In genomic region chr17:81512560-81512983, GRCh38 we compare ENCODE assay signal across 8 cellular contexts. TPM values are rescaled to one million over a fixed set of nuclear protein-coding genes. Genes with fewer than 3 reads are reported as not detected.
A peak's percentile ranks its signal among the peaks of the same experiment; 100 is the strongest.
DNase-seq lines count a peak whose midpoint lies in the region; ATAC-seq and TF ChIP-seq lines count a peak whose summit lies in the region.

Gene ACTG1 (minus strand): TSS chr17:81512799. CDS start chr17:81512354, 445 bp downstream.

- no peak for TF ChIP-seq CTCF in chondrocyte (IDR thresholded peaks at IDR 0.05)

- H3K27me3 Mint-ChIP-seq in chondrocyte (ENCODE audit: low read depth), result no peaks in the 10 kb centered on the region

- peaks cover 38% of the 10 kb centered on the region for H3K36me3 Mint-ChIP-seq in chondrocyte (ENCODE audit: low read depth)

- H3K27ac Mint-ChIP-seq in chondrocyte (ENCODE audit: unreplicated experiment), result peak within 1 kb of the TSS; percentile 93

- DNase-seq in 8988T (peak; percentile 91), NCI-H524 treated with DMSO at 0.1 percent for 48 hours (lab: John Stamatoyannopoulos, UW) (peak; percentile 54), chondrocyte (ENCODE audit: low spot score) (peak; percentile 96), kidney tubule cell (ENCODE audit: low spot score) (peak; percentile 97)
- peak; percentile 90 to 91 for DNase-seq in activated CD4-positive, alpha-beta T cell treated with anti-CD3 and anti-CD28 coated beads for 4 hours
- peak; percentile 85 to 86 for DNase-seq in stimulated activated CD4-positive, alpha-beta T cell treated with anti-CD3 and anti-CD28 coated beads, Interleukin-15, amount 100 ng/mL, for 48 hours (ENCODE audit: low read depth in 2 of 2)

- no peaks in the 10 kb centered on the region for H3K9me3 Mint-ChIP-seq in chondrocyte (ENCODE audit: low read depth)

- H3K4me1 Mint-ChIP-seq in chondrocyte (ENCODE audit: low read depth), result peaks cover 26% of the 10 kb centered on the region

- H3K4me3 Mint-ChIP-seq in chondrocyte (ENCODE audit: unreplicated experiment), result peak within 1 kb of the TSS; percentile 96

- ATAC-seq in GM18861 (IDR thresholded peaks at IDR 0.05; ENCODE audit: unreplicated experiment) (peak; percentile 30), HG03342 (IDR thresholded peaks at IDR 0.05; ENCODE audit: unreplicated experiment) (peak; percentile 44)

RNA-seq across cellular contexts. Expression of gene ACTG1, which starts in this region (rescaled TPM):
- 3,639 to 4,575 TPM (median 4,567 TPM) in 3 replicates for total RNA-seq in chondrocyte

Comparison
In these comparisons a context has a peak if more than half of its experiments do, and no peak if none do; other contexts are left out.
1. Peak in every context shown above with its lines: DNase-seq and ATAC-seq.